25 cellular contexts compared by ENCODE assay signal in genomic region chr2:208479342-208479741, GRCh38.
DNase-seq lines count a peak whose midpoint lies in the region; ATAC-seq, FAIRE-seq and TF ChIP-seq lines count a peak whose summit lies in the region.
"Had no signal": no experiment of that assay in that cellular context is flagged by ENCODE, and none has a peak within 500 bp of the region (broad histone marks: within the 10 kb centered on the region; RNA-seq: fewer than 3 reads in every experiment).

No MANE protein-coding gene starts in this region.

- no peaks in the 10 kb centered on the region for H4K20me1 ChIP-seq in GM12878 (ENCODE audit: control insufficient read depth, insufficient read depth)

- SMC1A ChIA-PET in GM12878 (lab: Charles Lee; ENCODE audit: uncharacterized antibody, unreplicated experiment), result interaction anchor here (1.0 kb wide), 1 partner anchor 10 kb away, joined by 3 read pairs; no protein-coding TSS in a partner anchor

- intact Hi-C loops in GM12878 (cut with micrococcal nuclease; ENCODE audit: unreplicated experiment), result no loop called here

- TF ChIP-seq EP300 in GM12878 (IDR thresholded peaks at IDR 0.05; ENCODE audit: borderline replicate concordance in 1 of 2, control insufficient read depth in 1 of 2, low read depth in 2 of 2, low read length in 2 of 2), result no peak

- no peak overlapping the region for H3K4me3 ChIP-seq in GM12878

- H3K27ac ChIP-seq in GM12878 (ENCODE audit: control insufficient read depth, insufficient read depth), result no peak overlapping the region
- H3K27ac ChIP-seq: C4-2B, KMS-11 had no signal

- peak; percentile 91 for ATAC-seq in GM18861 (IDR thresholded peaks at IDR 0.05; ENCODE audit: unreplicated experiment)
- peak; percentile 41 for ATAC-seq in GM21529 (IDR thresholded peaks at IDR 0.05; ENCODE audit: unreplicated experiment)
- ATAC-seq in HG03103 (IDR thresholded peaks at IDR 0.05; ENCODE audit: low read depth, unreplicated experiment), result peak; percentile 69
- peak; percentile 65 for ATAC-seq in GM12878
- ATAC-seq in HG03175 (IDR thresholded peaks at IDR 0.05; ENCODE audit: unreplicated experiment), result no peak
- ATAC-seq: naive thymus-derived CD8-positive, alpha-beta T cell; Right ventricle myocardium inferior had no signal

- H3K4me1 ChIP-seq in GM12878 (ENCODE audit: control insufficient read depth, insufficient read depth, low read length), result no peaks in the 10 kb centered on the region; the same call in 1 of the 2 replicates

- POLR2A ChIA-PET in GM12878 (lab: Charles Lee), result no interaction called here

- RAD21 ChIA-PET in GM12878 (lab: Charles Lee; ENCODE audit: unreplicated experiment), result no interaction called here

- no peaks in the 10 kb centered on the region for H3K36me3 ChIP-seq in GM12878 (ENCODE audit: control insufficient read depth in 2 of 2, insufficient read depth in 2 of 2, low read length in 1 of 2)

- in situ Hi-C loops in GM12878 (cut with MboI), result no loop called here

- no peak overlapping the region for H3K4me2 ChIP-seq in GM12878 (ENCODE audit: control insufficient read depth, insufficient read depth)
- H3K4me2 ChIP-seq: KMS-11 had no signal

- 9% methylated on average over 5 of the region's 5 CpGs for WGBS in GM12878 (ENCODE audit: insufficient coverage, insufficient replicate concordance, low lambda C conversion rate, missing lambda C conversion rate)

- TF ChIP-seq RAD21 in GM12878 (IDR thresholded peaks at IDR 0.05; ENCODE audit: insufficient read depth, low read depth, low read length), result no peak

- H3K9me3 ChIP-seq in GM12878 (replicated peaks; ENCODE audit: control insufficient read depth, insufficient read depth, low read length), result no peaks in the 10 kb centered on the region

- H3K27me3 ChIP-seq in GM12878 (replicated peaks in 1 of 2; ENCODE audit: control insufficient read depth in 2 of 2, insufficient read depth in 2 of 2, low read length in 1 of 2), result 0 out of 4 replicates have a peak, but pooled peaks cover 0 to 2% of the 10 kb centered on the region in 2 experiments

- TF ChIP-seq CTCF in GM12878 (IDR thresholded peaks at IDR 0.05 in 2 of 3, conservative IDR thresholded peaks at IDR 0.05 in 1 of 3; ENCODE audit: control insufficient read depth in 2 of 3, extremely low read depth in 1 of 3, insufficient read depth in 1 of 3, low read depth in 3 of 3, low read length in 3 of 3), result no peak

- BruUV-seq in GM12878 (replicated peaks; lab: Mats Ljungman, UMichigan), result no TSS peak

- no peaks in the 10 kb centered on the region for H3K79me2 ChIP-seq in GM12878 (ENCODE audit: control insufficient read depth, insufficient read depth, low read length)

- no peak overlapping the region for H3K9ac ChIP-seq in GM12878 (ENCODE audit: control insufficient read depth, insufficient read depth, low read length)
- H3K9ac ChIP-seq: KMS-11 had no signal

- no peak for TF ChIP-seq POLR2A in GM12878 (IDR thresholded peaks at IDR 0.05; ENCODE audit: low read depth, low read length)

- no peak overlapping the region for H2AFZ ChIP-seq in GM12878 (ENCODE audit: control insufficient read depth, low read depth, low read length)

- no peak for FAIRE-seq in GM12878 (lab: Jason Lieb, UNC)
- FAIRE-seq: islet of Langerhans, small intestine had no signal

- CTCF ChIA-PET in GM12878 (lab: Yijun Ruan, JAX), result interaction anchor here (0.7 to 1.8 kb wide), 2 partner anchors 13 to 20 kb away, joined by 3 to 14 read pairs; no protein-coding TSS in a partner anchor

- no peak for DNase-seq in GM12878 (ENCODE audit: low read depth, low spot score)
- no peak for DNase-seq in dermis blood vessel endothelial cell
- DNase-seq in T-helper 2 cell, result no peak
- DNase-seq in NCI-H774 (lab: John Stamatoyannopoulos, UW), result no peak
- DNase-seq: activated CD4-positive, alpha-beta memory T cell treated with anti-CD3 and anti-CD28 coated beads for 36 hours; activated CD4-positive, CD25-positive, alpha-beta regulatory T cell; activated CD8-positive, alpha-beta memory T cell treated with anti-CD3 and anti-CD28 coated beads, Interleukin-2, amount 50 U/mL, for 48 hours; aorta; Calu3; GOT3; naive thymus-derived CD8-positive, alpha-beta T cell; NCI-H1436; NCI-H226; NCI-H82; small intestine; stimulated activated CD4-positive, alpha-beta T cell treated with anti-CD3 and anti-CD28 coated beads, Interleukin-1b, Interleukin-23, amount 100 ng/mL, for 48 hours; trophoblast cell had no signal

TF ChIP-seq in GM12878, 131 proteins besides CTCF, POLR2A, EP300 and RAD21:
- TF ChIP-seq NR2C1 (IDR thresholded peaks at IDR 0.05) (no peak), SMC3 (IDR thresholded peaks at IDR 0.05; ENCODE audit: borderline replicate concordance, low read length) (no peak), ATF7 (IDR thresholded peaks at IDR 0.05; ENCODE audit: low read depth) (no peak), HDAC6 (IDR thresholded peaks at IDR 0.05; ENCODE audit: unreplicated experiment) (no peak), ZBTB40 (IDR thresholded peaks at IDR 0.05; ENCODE audit: borderline replicate concordance) (no peak), BHLHE40 (IDR thresholded peaks at IDR 0.05; ENCODE audit: borderline replicate concordance in 1 of 2, low read depth in 2 of 2, low read length in 1 of 2) (peak; percentile 62 to 77; a peak in 2 of 4 replicates), PBX3 (IDR thresholded peaks at IDR 0.05; ENCODE audit: insufficient replicate concordance, low read depth, low read length) (no peak), DPF2 (IDR thresholded peaks at IDR 0.05) (no peak), NRF1 (conservative IDR thresholded peaks at IDR 0.05; ENCODE audit: low read depth, low read length) (no peak), MEF2A (IDR thresholded peaks at IDR 0.05; ENCODE audit: insufficient read depth, low read depth, low read length) (no peak), JUNB (IDR thresholded peaks at IDR 0.05) (peak; percentile 31; the same call in 1 of the 2 replicates), JUND (IDR thresholded peaks at IDR 0.05; ENCODE audit: low read depth, low read length) (no peak), NR2F1 (conservative IDR thresholded peaks at IDR 0.05) (no peak), RBBP5 (conservative IDR thresholded peaks at IDR 0.05) (no peak), SMAD1 (IDR thresholded peaks at IDR 0.05; ENCODE audit: low read depth, partially characterized antibody) (no peak), TCF12 (IDR thresholded peaks at IDR 0.05; ENCODE audit: low read depth, low read length) (no peak), CREM (IDR thresholded peaks at IDR 0.05; ENCODE audit: low read depth) (no peak)
